ENCODE assay signal across 21 cellular contexts in genomic region chr1:185111873-185112272, GRCh38.
"Had no signal": no experiment of that assay in that cellular context is flagged by ENCODE, and none has a peak within 500 bp of the region (broad histone marks: within the 10 kb centered on the region; RNA-seq: fewer than 3 reads in every experiment).

No MANE protein-coding gene starts in this region.

- H3K27me3 ChIP-seq: Peyer's patch, SJCRH30 had no signal

- ATAC-seq: Right ventricle myocardium inferior, SK-N-SH treated with all-trans-retinoic acid at 6 μM for 48 hours had no signal

- DNase-seq: KBM-7, NCI-H1092, NCI-H1105 treated with DMSO at 0.1 percent for 48 hours, NCI-H1417 treated with DMSO at 0.1 percent for 48 hours, NCI-H146, NCI-H1694 treated with DMSO at 0.1 percent for 48 hours, NCI-H1930, NCI-H2081, NCI-H2107, NCI-H2227 treated with DMSO at 0.1 percent for 48 hours, NCI-H524, NCI-H526 treated with DMSO at 0.1 percent for 48 hours, NCI-H748 treated with DMSO at 0.1 percent for 48 hours, PC-9, Peyer's patch, SHP77 treated with DMSO at 0.1 percent for 48 hours, SJCRH30, T-helper 1 cell had no signal

- H2AFZ ChIP-seq: PC-9 had no signal

- H3K4me1 Mint-ChIP-seq: IgD-negative memory B cell had no signal

- H3K27me3 Mint-ChIP-seq: IgD-negative memory B cell had no signal

- H3K4me1 ChIP-seq: Peyer's patch, SJCRH30 had no signal

- H3K27ac ChIP-seq: PC-9, Peyer's patch, SJCRH30 had no signal

- H3K4me2 ChIP-seq: PC-9 had no signal

- H3K36me3 ChIP-seq: Peyer's patch, SJCRH30 had no signal

- H3K4me3 ChIP-seq: PC-9, Peyer's patch, SJCRH30 had no signal
